In genomic region chr5:108381034-108381954, GRCh38 we compare ENCODE assay signal across 1 cellular context.
A peak's percentile ranks its signal among the peaks of the same experiment; 100 is the strongest.
TF ChIP-seq lines count a peak whose summit lies in the region.

No MANE protein-coding gene starts in this region.

TF ChIP-seq in WTC11, 78 proteins besides CTCF, POLR2A, EP300 and RAD21 (continued from another document):
- TF ChIP-seq RELA (CRISPR knock-in tag; IDR thresholded peaks at IDR 0.05; ENCODE audit: borderline replicate concordance) (no peak), MXD4 (CRISPR knock-in tag; IDR thresholded peaks at IDR 0.05; ENCODE audit: borderline replicate concordance) (no peak), ZBTB21 (CRISPR knock-in tag; IDR thresholded peaks at IDR 0.05; ENCODE audit: borderline replicate concordance) (peak; percentile 57; the same call in 1 of the 2 replicates), SMAD3 (CRISPR knock-in tag; IDR thresholded peaks at IDR 0.05; ENCODE audit: borderline replicate concordance) (0 out of 2 replicates have a peak, but pooled peaks have one; percentile 34), ZNF281 (CRISPR knock-in tag; IDR thresholded peaks at IDR 0.05) (peak; percentile 66; the same call in 1 of the 2 replicates), CBFB (CRISPR knock-in tag; IDR thresholded peaks at IDR 0.05; ENCODE audit: low read depth) (0 out of 2 replicates have a peak, but pooled peaks have one; percentile 29), ZNF416 (CRISPR knock-in tag; IDR thresholded peaks at IDR 0.05) (0 out of 2 replicates have a peak, but pooled peaks have one; percentile 55), NFATC4 (CRISPR knock-in tag; IDR thresholded peaks at IDR 0.05) (0 out of 2 replicates have a peak, but pooled peaks have one; percentile 34), ZNF396 (CRISPR knock-in tag; IDR thresholded peaks at IDR 0.05; ENCODE audit: borderline replicate concordance) (no peak), OVOL2 (CRISPR knock-in tag; IDR thresholded peaks at IDR 0.05; ENCODE audit: borderline replicate concordance) (no peak), FOXP1 (CRISPR knock-in tag; IDR thresholded peaks at IDR 0.05; ENCODE audit: borderline replicate concordance) (no peak), ELF4 (CRISPR knock-in tag; IDR thresholded peaks at IDR 0.05; ENCODE audit: low read depth) (no peak), E2F5 (CRISPR knock-in tag; IDR thresholded peaks at IDR 0.05) (0 out of 2 replicates have a peak, but pooled peaks have one; percentile 42), KAT7 (CRISPR knock-in tag; IDR thresholded peaks at IDR 0.05; ENCODE audit: borderline replicate concordance) (peak; percentile 66)
- TF ChIP-seq, protein P1, sequence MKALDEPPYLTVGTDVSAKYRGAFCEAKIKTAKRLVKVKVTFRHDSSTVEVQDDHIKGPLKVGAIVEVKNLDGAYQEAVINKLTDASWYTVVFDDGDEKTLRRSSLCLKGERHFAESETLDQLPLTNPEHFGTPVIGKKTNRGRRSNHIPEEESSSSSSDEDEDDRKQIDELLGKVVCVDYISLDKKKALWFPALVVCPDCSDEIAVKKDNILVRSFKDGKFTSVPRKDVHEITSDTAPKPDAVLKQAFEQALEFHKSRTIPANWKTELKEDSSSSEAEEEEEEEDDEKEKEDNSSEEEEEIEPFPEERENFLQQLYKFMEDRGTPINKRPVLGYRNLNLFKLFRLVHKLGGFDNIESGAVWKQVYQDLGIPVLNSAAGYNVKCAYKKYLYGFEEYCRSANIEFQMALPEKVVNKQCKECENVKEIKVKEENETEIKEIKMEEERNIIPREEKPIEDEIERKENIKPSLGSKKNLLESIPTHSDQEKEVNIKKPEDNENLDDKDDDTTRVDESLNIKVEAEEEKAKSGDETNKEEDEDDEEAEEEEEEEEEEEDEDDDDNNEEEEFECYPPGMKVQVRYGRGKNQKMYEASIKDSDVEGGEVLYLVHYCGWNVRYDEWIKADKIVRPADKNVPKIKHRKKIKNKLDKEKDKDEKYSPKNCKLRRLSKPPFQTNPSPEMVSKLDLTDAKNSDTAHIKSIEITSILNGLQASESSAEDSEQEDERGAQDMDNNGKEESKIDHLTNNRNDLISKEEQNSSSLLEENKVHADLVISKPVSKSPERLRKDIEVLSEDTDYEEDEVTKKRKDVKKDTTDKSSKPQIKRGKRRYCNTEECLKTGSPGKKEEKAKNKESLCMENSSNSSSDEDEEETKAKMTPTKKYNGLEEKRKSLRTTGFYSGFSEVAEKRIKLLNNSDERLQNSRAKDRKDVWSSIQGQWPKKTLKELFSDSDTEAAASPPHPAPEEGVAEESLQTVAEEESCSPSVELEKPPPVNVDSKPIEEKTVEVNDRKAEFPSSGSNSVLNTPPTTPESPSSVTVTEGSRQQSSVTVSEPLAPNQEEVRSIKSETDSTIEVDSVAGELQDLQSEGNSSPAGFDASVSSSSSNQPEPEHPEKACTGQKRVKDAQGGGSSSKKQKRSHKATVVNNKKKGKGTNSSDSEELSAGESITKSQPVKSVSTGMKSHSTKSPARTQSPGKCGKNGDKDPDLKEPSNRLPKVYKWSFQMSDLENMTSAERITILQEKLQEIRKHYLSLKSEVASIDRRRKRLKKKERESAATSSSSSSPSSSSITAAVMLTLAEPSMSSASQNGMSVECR (CRISPR knock-in tag; IDR thresholded peaks at IDR 0.05; ENCODE audit: borderline replicate concordance) = peak; percentile 48; the same call in 1 of the 2 replicates
- TF ChIP-seq, protein P2, sequence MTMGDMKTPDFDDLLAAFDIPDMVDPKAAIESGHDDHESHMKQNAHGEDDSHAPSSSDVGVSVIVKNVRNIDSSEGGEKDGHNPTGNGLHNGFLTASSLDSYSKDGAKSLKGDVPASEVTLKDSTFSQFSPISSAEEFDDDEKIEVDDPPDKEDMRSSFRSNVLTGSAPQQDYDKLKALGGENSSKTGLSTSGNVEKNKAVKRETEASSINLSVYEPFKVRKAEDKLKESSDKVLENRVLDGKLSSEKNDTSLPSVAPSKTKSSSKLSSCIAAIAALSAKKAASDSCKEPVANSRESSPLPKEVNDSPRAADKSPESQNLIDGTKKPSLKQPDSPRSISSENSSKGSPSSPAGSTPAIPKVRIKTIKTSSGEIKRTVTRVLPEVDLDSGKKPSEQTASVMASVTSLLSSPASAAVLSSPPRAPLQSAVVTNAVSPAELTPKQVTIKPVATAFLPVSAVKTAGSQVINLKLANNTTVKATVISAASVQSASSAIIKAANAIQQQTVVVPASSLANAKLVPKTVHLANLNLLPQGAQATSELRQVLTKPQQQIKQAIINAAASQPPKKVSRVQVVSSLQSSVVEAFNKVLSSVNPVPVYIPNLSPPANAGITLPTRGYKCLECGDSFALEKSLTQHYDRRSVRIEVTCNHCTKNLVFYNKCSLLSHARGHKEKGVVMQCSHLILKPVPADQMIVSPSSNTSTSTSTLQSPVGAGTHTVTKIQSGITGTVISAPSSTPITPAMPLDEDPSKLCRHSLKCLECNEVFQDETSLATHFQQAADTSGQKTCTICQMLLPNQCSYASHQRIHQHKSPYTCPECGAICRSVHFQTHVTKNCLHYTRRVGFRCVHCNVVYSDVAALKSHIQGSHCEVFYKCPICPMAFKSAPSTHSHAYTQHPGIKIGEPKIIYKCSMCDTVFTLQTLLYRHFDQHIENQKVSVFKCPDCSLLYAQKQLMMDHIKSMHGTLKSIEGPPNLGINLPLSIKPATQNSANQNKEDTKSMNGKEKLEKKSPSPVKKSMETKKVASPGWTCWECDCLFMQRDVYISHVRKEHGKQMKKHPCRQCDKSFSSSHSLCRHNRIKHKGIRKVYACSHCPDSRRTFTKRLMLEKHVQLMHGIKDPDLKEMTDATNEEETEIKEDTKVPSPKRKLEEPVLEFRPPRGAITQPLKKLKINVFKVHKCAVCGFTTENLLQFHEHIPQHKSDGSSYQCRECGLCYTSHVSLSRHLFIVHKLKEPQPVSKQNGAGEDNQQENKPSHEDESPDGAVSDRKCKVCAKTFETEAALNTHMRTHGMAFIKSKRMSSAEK (CRISPR knock-in tag; IDR thresholded peaks at IDR 0.05; ENCODE audit: borderline replicate concordance) = no peak
- TF ChIP-seq, protein P3, sequence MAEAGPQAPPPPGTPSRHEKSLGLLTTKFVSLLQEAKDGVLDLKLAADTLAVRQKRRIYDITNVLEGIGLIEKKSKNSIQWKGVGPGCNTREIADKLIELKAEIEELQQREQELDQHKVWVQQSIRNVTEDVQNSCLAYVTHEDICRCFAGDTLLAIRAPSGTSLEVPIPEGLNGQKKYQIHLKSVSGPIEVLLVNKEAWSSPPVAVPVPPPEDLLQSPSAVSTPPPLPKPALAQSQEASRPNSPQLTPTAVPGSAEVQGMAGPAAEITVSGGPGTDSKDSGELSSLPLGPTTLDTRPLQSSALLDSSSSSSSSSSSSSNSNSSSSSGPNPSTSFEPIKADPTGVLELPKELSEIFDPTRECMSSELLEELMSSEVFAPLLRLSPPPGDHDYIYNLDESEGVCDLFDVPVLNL (CRISPR knock-in tag; IDR thresholded peaks at IDR 0.05; ENCODE audit: borderline replicate concordance, low read depth) = peak; percentile 40; the same call in 1 of the 2 replicates
